16 cellular contexts compared by ENCODE assay signal in the genomic region with DNA sequence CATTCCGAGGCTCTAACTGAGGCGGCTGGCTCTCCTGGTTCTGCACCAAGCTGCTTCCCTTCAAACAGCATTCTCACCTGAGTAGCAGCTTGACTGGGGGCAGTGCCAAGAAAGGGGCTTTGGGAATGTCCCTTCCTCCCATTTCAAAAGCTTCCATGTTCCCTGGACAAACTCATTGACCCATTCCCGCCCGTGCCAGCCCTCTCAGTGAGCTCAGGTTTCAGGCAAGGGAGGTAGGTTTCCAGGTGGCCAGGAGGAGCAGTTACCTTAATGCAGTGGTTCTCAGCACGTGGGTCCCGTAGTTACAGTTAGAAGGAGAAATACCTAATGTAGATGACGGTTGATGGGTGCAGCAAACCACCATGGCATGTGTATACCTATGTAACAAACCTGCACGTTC.
"Had no signal": no experiment of that assay in that cellular context is flagged by ENCODE, and none has a peak within 500 bp of the region (broad histone marks: within the 10 kb centered on the region; RNA-seq: fewer than 3 reads in every experiment).

No MANE protein-coding gene starts in this region.

- H3K9me3 ChIP-seq: esophagus squamous epithelium, heart left ventricle had no signal

- H3K27ac ChIP-seq: esophagus squamous epithelium, heart left ventricle, VCaP had no signal

- DNase-seq: activated CD4-positive, alpha-beta T cell treated with anti-CD3 and anti-CD28 coated beads for 4 hours; activated CD8-positive, alpha-beta T cell treated with anti-CD3 and anti-CD28 coated beads, Interleukin-2, amount 10 ng/mL, durations not matched to agents 7 days and 5 days; activated naive CD4-positive, alpha-beta T cell treated with anti-CD3 and anti-CD28 coated beads for 36 hours; esophagus squamous epithelium; foreskin fibroblast; heart left ventricle; stimulated activated CD4-positive, alpha-beta T cell treated with anti-CD3 and anti-CD28 coated beads, Interleukin-12 subunit alpha, Interleukin-12 subunit beta, amount 100 ng/mL, for 4 hours; stimulated activated naive CD4-positive, alpha-beta T cell; substantia nigra; T1000 had no signal

- H3K4me3 ChIP-seq: esophagus squamous epithelium, heart left ventricle had no signal

- H3K27me3 ChIP-seq: esophagus squamous epithelium, heart left ventricle had no signal

- H3K36me3 ChIP-seq: esophagus squamous epithelium, heart left ventricle had no signal

- FAIRE-seq: astrocyte, colon, islet of Langerhans had no signal

- H3K4me3 Mint-ChIP-seq: activated CD8-positive, alpha-beta T cell treated with anti-CD3 and anti-CD28 coated beads, Interleukin-2, amount 10 ng/mL, durations not matched to agents 7 days and 5 days; activated naive CD4-positive, alpha-beta T cell treated with anti-CD3 and anti-CD28 coated beads for 36 hours; nephron; type B pancreatic cell had no signal

- H3K27ac Mint-ChIP-seq: activated CD8-positive, alpha-beta T cell treated with anti-CD3 and anti-CD28 coated beads, Interleukin-2, amount 10 ng/mL, durations not matched to agents 7 days and 5 days; activated naive CD4-positive, alpha-beta T cell treated with anti-CD3 and anti-CD28 coated beads for 36 hours; nephron; type B pancreatic cell had no signal

- H3K4me1 ChIP-seq: esophagus squamous epithelium, heart left ventricle had no signal

- H3K9me3 Mint-ChIP-seq: activated naive CD4-positive, alpha-beta T cell treated with anti-CD3 and anti-CD28 coated beads for 36 hours; nephron; type B pancreatic cell had no signal
